25 cellular contexts compared by ENCODE assay signal in the genomic region with DNA sequence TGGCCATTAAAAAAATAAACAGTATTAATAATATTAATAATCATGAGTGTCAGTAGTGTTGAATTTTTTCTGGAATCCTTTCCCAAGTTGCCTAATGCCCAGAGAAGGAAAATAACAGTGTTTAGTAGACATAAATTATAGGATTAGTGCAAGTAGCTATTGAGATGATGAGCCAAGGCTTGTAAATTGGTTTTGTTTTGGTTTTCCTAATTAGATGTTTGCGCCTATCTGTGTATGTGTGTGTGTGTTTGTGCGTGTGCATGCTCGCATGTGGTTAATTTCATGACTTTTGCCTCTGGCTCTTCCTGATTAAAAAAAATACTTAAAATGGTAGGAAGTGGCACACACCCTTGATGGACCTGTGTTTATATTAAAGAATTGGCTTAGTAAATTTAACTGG. TPM values are rescaled to one million over a fixed set of nuclear protein-coding genes. Genes with fewer than 3 reads are reported as not detected.
DNase-seq lines count a peak whose midpoint lies in the region; ATAC-seq, FAIRE-seq and TF ChIP-seq lines count a peak whose summit lies in the region.
"Had no signal": no experiment of that assay in that cellular context is flagged by ENCODE, and none has a peak within 500 bp of the region (broad histone marks: within the 10 kb centered on the region; RNA-seq: fewer than 3 reads in every experiment).

No MANE protein-coding gene starts in this region.

- peak; percentile 94 for FAIRE-seq in endometrium (lab: Jason Lieb, UNC)

- TF ChIP-seq CTCF in lower lobe of right lung (IDR thresholded peaks at IDR 0.05) (no peak), GM20000 (IDR thresholded peaks at IDR 0.05; ENCODE audit: extremely low read depth, missing control alignments) (no peak)

- no peak for ATAC-seq in lower lobe of right lung
- ATAC-seq in GM19455 (IDR thresholded peaks at IDR 0.05; ENCODE audit: unreplicated experiment), result no peak
- no peak for ATAC-seq in HG03342 (IDR thresholded peaks at IDR 0.05; ENCODE audit: unreplicated experiment)
- ATAC-seq: left cardiac atrium had no signal

- H3K4me3 ChIP-seq in HUES6 (ENCODE audit: low read depth, low read length), result peak overlapping the region; percentile 31; the same call in 1 of the 2 replicates
- no peak overlapping the region for H3K4me3 ChIP-seq in lower lobe of right lung
- H3K4me3 ChIP-seq: Peyer's patch, prostate gland, sigmoid colon had no signal

- DNase-seq in COR-L47 (lab: John Stamatoyannopoulos, UW), result peak; percentile 26
- DNase-seq in lower lobe of right lung, result no peak
- DNase-seq in GM20000 (ENCODE audit: low spot score), result no peak
- DNase-seq: activated B cell treated with CpG ODN at 0.5 μM for 24 hours; activated CD4-positive, alpha-beta T cell treated with anti-CD3 and anti-CD28 coated beads, Interleukin-2, amount 50 U/mL, for 1 hour; activated naive CD4-positive, alpha-beta T cell treated with Interleukin-2 at 50 U/mL for 16 hours; activated T-cell treated with anti-CD3 and anti-CD28 coated beads, Interleukin-2, amount 50 U/mL, for 48 hours; BE2C; CD8-positive, alpha-beta memory T cell; DMS53; HCEC 1CT; left cardiac atrium; NCI-H187; NCI-H2171; NCI-H526; Peyer's patch; sigmoid colon; stimulated activated CD4-positive, alpha-beta T cell treated with anti-CD3 and anti-CD28 coated beads, Interleukin-15, amount 100 ng/mL, for 24 hours; stimulated activated naive CD4-positive, alpha-beta T cell treated with Interleukin-2 at 50 U/mL for 16 hours had no signal

- peaks cover 21% of the 10 kb centered on the region for H3K4me1 ChIP-seq in HUES6 (ENCODE audit: control insufficient read depth, insufficient read depth, low read length)
- peaks cover 16% of the 10 kb centered on the region for H3K4me1 ChIP-seq in lower lobe of right lung
- H3K4me1 ChIP-seq: BE2C, prostate gland, sigmoid colon had no signal

- H3K36me3 ChIP-seq in HUES6 (ENCODE audit: control insufficient read depth, insufficient read depth, low read length) (no peaks in the 10 kb centered on the region), lower lobe of right lung (no peaks in the 10 kb centered on the region)
- H3K36me3 ChIP-seq: BE2C, Peyer's patch, prostate gland, sigmoid colon had no signal

- H3K27ac ChIP-seq in HUES6 (ENCODE audit: low read depth, low read length), result no peak overlapping the region
- peak overlapping the region; percentile 13 for H3K27ac ChIP-seq in lower lobe of right lung
- H3K27ac ChIP-seq: KMS-11, Peyer's patch, prostate gland had no signal

- H3K9ac ChIP-seq in HUES6 (ENCODE audit: low read length), result no peak overlapping the region
- H3K9ac ChIP-seq: KMS-11 had no signal

- no peaks in the 10 kb centered on the region for H3K27me3 ChIP-seq in HUES6 (ENCODE audit: control insufficient read depth, insufficient read depth, low read length)
- H3K27me3 ChIP-seq in lower lobe of right lung (ENCODE audit: low read depth), result no peaks in the 10 kb centered on the region
- H3K27me3 ChIP-seq: BE2C, Peyer's patch, sigmoid colon had no signal

- no peaks in the 10 kb centered on the region for H3K9me3 ChIP-seq in HUES6 (ENCODE audit: control insufficient read depth, insufficient read depth, low read depth, low read length)
- H3K9me3 ChIP-seq in lower lobe of right lung, result no peaks in the 10 kb centered on the region
- H3K9me3 ChIP-seq: BE2C, Peyer's patch, prostate gland, sigmoid colon had no signal

- intact Hi-C loops in lower lobe of right lung (cut with DNase I), result no loop called here

RNA-seq across cellular contexts. Expression of a gene that starts 55.4 kb away (rescaled TPM):
- total RNA-seq in lower lobe of right lung, result 10.9 TPM
